In genomic region chr12:100733817-100734593, GRCh38 we compare ENCODE assay signal across 8 cellular contexts.
A peak's percentile ranks its signal among the peaks of the same experiment; 100 is the strongest.
DNase-seq lines count a peak whose midpoint lies in the region; ATAC-seq and TF ChIP-seq lines count a peak whose summit lies in the region.

No MANE protein-coding gene starts in this region.

- no peaks in the 10 kb centered on the region for H3K36me3 ChIP-seq in lower lobe of right lung

- H3K27me3 ChIP-seq in lower lobe of right lung (ENCODE audit: low read depth) = no peaks in the 10 kb centered on the region

- H3K4me1 ChIP-seq in lower lobe of right lung = no peaks in the 10 kb centered on the region

- H3K27me3 Mint-ChIP-seq in T-cell = peaks cover 14 to 25% of the 10 kb centered on the region in 2 donors

- no peak overlapping the region for H3K27ac Mint-ChIP-seq in T-cell

- in situ Hi-C loops in G401 (cut with HindIII; ENCODE audit: low sequenced_read_pairs) = no loop called here
- in situ Hi-C loops in astrocyte of the cerebellum (cut with HindIII; ENCODE audit: low sequenced_read_pairs) = no loop called here

- ATAC-seq in lower lobe of right lung = no peak
- no peak for ATAC-seq in T-cell (replicated peaks in 1 of 4)

- H3K9me3 Mint-ChIP-seq in T-cell = no peaks in the 10 kb centered on the region

- no peaks in the 10 kb centered on the region for H3K9me3 ChIP-seq in lower lobe of right lung

- POLR2A ChIA-PET in T-cell (lab: Charles Lee) = interaction anchor here in 1 of 2 donors (0.7 kb wide), 1 partner anchor 9 kb away, joined by 4 read pairs; no protein-coding TSS in a partner anchor

- no peaks in the 10 kb centered on the region for H3K4me1 Mint-ChIP-seq in T-cell

- H3K4me3 ChIP-seq in astrocyte of the cerebellum (ENCODE audit: low read depth, low read length) = no peak overlapping the region
- H3K4me3 ChIP-seq in lower lobe of right lung = no peak overlapping the region

- intact Hi-C loops in lower lobe of right lung (cut with DNase I) = no loop called here

- no peak overlapping the region for H3K4me3 Mint-ChIP-seq in T-cell

- H3K27ac ChIP-seq in lower lobe of right lung = no peak overlapping the region

- no peaks in the 10 kb centered on the region for H3K36me3 Mint-ChIP-seq in T-cell

- CTCF ChIA-PET in T-cell (lab: Charles Lee) = no interaction called here

- TF ChIP-seq CTCF in astrocyte of the cerebellum (IDR thresholded peaks at IDR 0.05; ENCODE audit: low read depth, low read length, missing control alignments) (peak; percentile 73), lower lobe of right lung (IDR thresholded peaks at IDR 0.05) (peak; percentile 50)

- peak; percentile 55 for DNase-seq in G401 (ENCODE audit: low spot score)
- peak; percentile 35 for DNase-seq in H4 (ENCODE audit: low spot score)
- peak; percentile 58 for DNase-seq in NCI-H146 treated with DMSO at 0.1 percent for 48 hours (lab: John Stamatoyannopoulos, UW; ENCODE audit: unreplicated experiment)
- peak; percentile 44 for DNase-seq in astrocyte of the cerebellum (ENCODE audit: low read depth)
- DNase-seq in lower lobe of right lung = no peak
- no peak for DNase-seq in stimulated activated CD4-positive, alpha-beta T cell treated with anti-CD3 and anti-CD28 coated beads, Interleukin-1b, Interleukin-23, amount 100 ng/mL, for 48 hours
- DNase-seq in GM19240 (ENCODE audit: insufficient read length, low spot score) = no peak
- DNase-seq in T-cell = no peak

Comparison
In these comparisons a context has a peak if more than half of its experiments do, and no peak if none do; other contexts are left out.
1. DNase-seq: peak in G401 (single experiment), H4 (single experiment), NCI-H146 treated with DMSO at 0.1 percent for 48 hours (single experiment) and astrocyte of the cerebellum (single experiment); none in lower lobe of right lung (single experiment), stimulated activated CD4-positive, alpha-beta T cell treated with anti-CD3 and anti-CD28 coated beads, Interleukin-1b, Interleukin-23, amount 100 ng/mL, for 48 hours (single experiment), GM19240 (single experiment) and T-cell (0 of 34).